ENCODE assay signal across 18 cellular contexts in genomic region chr3:15350141-15350540, GRCh38. TPM values are rescaled to one million over a fixed set of nuclear protein-coding genes. Genes with fewer than 3 reads are reported as not detected.
DNase-seq lines count a peak whose midpoint lies in the region; ATAC-seq, FAIRE-seq and TF ChIP-seq lines count a peak whose summit lies in the region.
"Had no signal": no experiment of that assay in that cellular context is flagged by ENCODE, and none has a peak within 500 bp of the region (broad histone marks: within the 10 kb centered on the region; RNA-seq: fewer than 3 reads in every experiment).

No MANE protein-coding gene starts in this region.

- in situ Hi-C loops in K562 (cut with MboI), result no loop called here

- BruUV-seq in K562 (replicated peaks; lab: Mats Ljungman, UMichigan), result no TSS peak

- H3K4me1 ChIP-seq in K562 (replicated peaks in 1 of 2; ENCODE audit: control insufficient read depth in 2 of 2, insufficient read depth in 2 of 2, low read length in 2 of 2) (peaks cover 12 to 18% of the 10 kb centered on the region in 2 experiments), thyroid gland (peaks cover 0 to 4% of the 10 kb centered on the region in 2 donors)
- peaks cover 32 to 39% of the 10 kb centered on the region in 2 donors for H3K4me1 ChIP-seq in naive thymus-derived CD4-positive, alpha-beta T cell (ENCODE audit: control insufficient read depth in 2 of 2, insufficient read depth in 2 of 2, low read length in 2 of 2)
- H3K4me1 ChIP-seq: A549, HAP-1 had no signal

- WGBS in K562 (ENCODE audit: insufficient coverage, low coverage, missing lambda C conversion rate), result 41% methylated on average over 3 of the region's 3 CpGs
- 96% methylated on average over 3 of the region's 3 CpGs for WGBS in thyroid gland, 2 donors

- H3K4me3 ChIP-seq in K562, result no peak overlapping the region
- H3K4me3 ChIP-seq in naive thymus-derived CD4-positive, alpha-beta T cell (ENCODE audit: low read length), result no peak overlapping the region
- H3K4me3 ChIP-seq in thyroid gland (replicated peaks in 1 of 3), result no peak overlapping the region
- H3K4me3 ChIP-seq: A549, HAP-1 had no signal

- peak overlapping the region in 5 of 10 donors; percentile 10 to 67 (median 20) for H3K4me3 Mint-ChIP-seq in naive thymus-derived CD4-positive, alpha-beta T cell
- H3K4me3 Mint-ChIP-seq in stimulated activated naive CD8-positive, alpha-beta T cell treated with anti-CD3 and anti-CD28 coated beads, Interleukin-15, amount 100 ng/mL, for 72 hours, result no peak overlapping the region
- H3K4me3 Mint-ChIP-seq: CD8-positive, alpha-beta T cell had no signal

- TF ChIP-seq POLR2A in K562 (conservative IDR thresholded peaks at IDR 0.05) (no peak), thyroid gland (IDR thresholded peaks at IDR 0.05) (no peak)

- intact Hi-C loops in K562 (cut with micrococcal nuclease) (no loop called here), thyroid gland (cut with DNase I) (no loop called here)
- intact Hi-C loops in naive thymus-derived CD4-positive, alpha-beta T cell (cut with micrococcal nuclease), result no loop called here

- H3K79me2 ChIP-seq in K562 (ENCODE audit: control insufficient read depth, insufficient read depth, low read length), result no peaks in the 10 kb centered on the region

- H4K20me1 ChIP-seq in K562 (replicated peaks; ENCODE audit: control insufficient read depth, insufficient read depth, low read length), result no peaks in the 10 kb centered on the region

- H3K27me3 ChIP-seq in K562 (ENCODE audit: control insufficient read depth in 2 of 2, insufficient read depth in 2 of 2, low read length in 2 of 2) (no peaks in the 10 kb centered on the region), thyroid gland (no peaks in the 10 kb centered on the region)
- no peaks in the 10 kb centered on the region for H3K27me3 ChIP-seq in naive thymus-derived CD4-positive, alpha-beta T cell (ENCODE audit: control insufficient read depth in 2 of 2, insufficient read depth in 2 of 2, low read length in 2 of 2)

- peak overlapping the region in 5 of 9 donors; percentile 38 to 72 (median 45) for H3K27ac Mint-ChIP-seq in naive thymus-derived CD4-positive, alpha-beta T cell
- no peak overlapping the region for H3K27ac Mint-ChIP-seq in stimulated activated naive CD8-positive, alpha-beta T cell treated with anti-CD3 and anti-CD28 coated beads, Interleukin-15, amount 100 ng/mL, for 72 hours
- H3K27ac Mint-ChIP-seq: CD8-positive, alpha-beta T cell had no signal

- no peak overlapping the region for H3K9ac ChIP-seq in K562 (ENCODE audit: insufficient read depth in 1 of 2, low read depth in 2 of 2, low read length in 2 of 2)

- TF ChIP-seq CTCF in K562 (IDR thresholded peaks at IDR 0.05 in 2 of 3, conservative IDR thresholded peaks at IDR 0.05 in 1 of 3; ENCODE audit: insufficient read depth in 2 of 3, low read depth in 1 of 3, low read length in 3 of 3) (no peak), GM20000 (IDR thresholded peaks at IDR 0.05; ENCODE audit: extremely low read depth, missing control alignments) (no peak), thyroid gland (IDR thresholded peaks at IDR 0.05) (no peak)

- no peak overlapping the region for H3K27ac ChIP-seq in K562 (ENCODE audit: extremely low read depth, low read depth, low read length)
- no peak overlapping the region for H3K27ac ChIP-seq in naive thymus-derived CD4-positive, alpha-beta T cell (ENCODE audit: low read depth, low read length)
- no peak overlapping the region for H3K27ac ChIP-seq in thyroid gland
- H3K27ac ChIP-seq: 22Rv1, A549, C4-2B had no signal

- H3K9me3 ChIP-seq in K562 (replicated peaks; ENCODE audit: control insufficient read depth, insufficient read depth, low read depth, low read length) (0 out of 2 replicates have a peak, but pooled peaks cover 2% of the 10 kb centered on the region), thyroid gland (no peaks in the 10 kb centered on the region)
- peaks cover 0 to 11% (median 3%) of the 10 kb centered on the region in 3 experiments for H3K9me3 ChIP-seq in naive thymus-derived CD4-positive, alpha-beta T cell (ENCODE audit: control insufficient read depth in 2 of 3, low read length in 3 of 3)
- H3K9me3 ChIP-seq: A549 had no signal

- H2AFZ ChIP-seq in K562 (ENCODE audit: low read depth, low read length), result peak overlapping the region; percentile 41

- FAIRE-seq in K562 (lab: Jason Lieb, UNC), result peak; percentile 29
- FAIRE-seq: A549, HTR-8/SVneo had no signal

- peaks cover 0 to 27% (median 10%) of the 10 kb centered on the region in 11 donors for H3K9me3 Mint-ChIP-seq in naive thymus-derived CD4-positive, alpha-beta T cell
- H3K9me3 Mint-ChIP-seq in stimulated activated naive CD8-positive, alpha-beta T cell treated with anti-CD3 and anti-CD28 coated beads, Interleukin-15, amount 100 ng/mL, for 72 hours, result peaks cover 9 to 28% of the 10 kb centered on the region in 2 donors
- H3K9me3 Mint-ChIP-seq: CD8-positive, alpha-beta T cell had no signal

- H3K36me3 ChIP-seq in K562 (ENCODE audit: control insufficient read depth, insufficient read depth, low read length), result no peaks in the 10 kb centered on the region
- no peaks in the 10 kb centered on the region for H3K36me3 ChIP-seq in naive thymus-derived CD4-positive, alpha-beta T cell (ENCODE audit: control insufficient read depth in 2 of 3, insufficient read depth in 3 of 3, low read length in 3 of 3)
- no peaks in the 10 kb centered on the region for H3K36me3 ChIP-seq in thyroid gland
- H3K36me3 ChIP-seq: HAP-1 had no signal

- H3K4me1 Mint-ChIP-seq in naive thymus-derived CD4-positive, alpha-beta T cell, result peaks cover 40 to 72% (median 58%) of the 10 kb centered on the region in 7 donors
- peaks cover 32% of the 10 kb centered on the region for H3K4me1 Mint-ChIP-seq in stimulated activated naive CD8-positive, alpha-beta T cell treated with anti-CD3 and anti-CD28 coated beads, Interleukin-15, amount 100 ng/mL, for 72 hours

- no peaks in the 10 kb centered on the region for H3K27me3 Mint-ChIP-seq in naive thymus-derived CD4-positive, alpha-beta T cell
- H3K27me3 Mint-ChIP-seq in stimulated activated naive CD8-positive, alpha-beta T cell treated with anti-CD3 and anti-CD28 coated beads, Interleukin-15, amount 100 ng/mL, for 72 hours, result no peaks in the 10 kb centered on the region

- TF ChIP-seq EP300 in K562 (IDR thresholded peaks at IDR 0.05; ENCODE audit: low read length), result no peak

- no peak overlapping the region for H3K4me2 ChIP-seq in K562 (ENCODE audit: insufficient read depth, low read length)
- H3K4me2 ChIP-seq: A549 had no signal

- no peak for TF ChIP-seq RAD21 in K562 (CRISPR knock-in tag; conservative IDR thresholded peaks at IDR 0.05 in 1 of 2, IDR thresholded peaks at IDR 0.05 in 1 of 2)

- POLR2A ChIA-PET in K562 (lab: Yijun Ruan, JAX), result no interaction called here
- POLR2A ChIA-PET in naive thymus-derived CD4-positive, alpha-beta T cell (lab: Charles Lee), result interaction anchor here (2.1 kb wide), 1 partner anchor 12 kb away, joined by 5 read pairs; no protein-coding TSS in a partner anchor

- ATAC-seq in K562, result peak; percentile 18; the same call in 1 of the 3 replicates
- no peak for ATAC-seq in naive thymus-derived CD4-positive, alpha-beta T cell
- no peak for ATAC-seq in stimulated activated naive CD8-positive, alpha-beta T cell treated with anti-CD3 and anti-CD28 coated beads, Interleukin-15, amount 100 ng/mL, for 72 hours
- ATAC-seq: A549; CD8-positive, alpha-beta T cell had no signal

- CTCF ChIA-PET in K562 (lab: Yijun Ruan, JAX; ENCODE audit: low intra/inter-chr PET ratio), result no interaction called here
- CTCF ChIA-PET in naive thymus-derived CD4-positive, alpha-beta T cell (lab: Charles Lee), result interaction anchor here (1.0 kb wide), 1 partner anchor 19 kb away, joined by 3 read pairs; no protein-coding TSS in a partner anchor

- H3K9me1 ChIP-seq in K562 (ENCODE audit: control insufficient read depth, insufficient read depth, low read length), result no peaks in the 10 kb centered on the region

- peak; percentile 14 for DNase-seq in NOMO-1 treated with DMSO at 0.1 percent for 48 hours (lab: John Stamatoyannopoulos, UW; ENCODE audit: unreplicated experiment)
- DNase-seq in NOMO-1 treated with dmso at 0.1 percent for 144 hours (lab: John Stamatoyannopoulos, UW; ENCODE audit: unreplicated experiment), result no peak
- DNase-seq in K562 (ENCODE audit: extremely low read depth in 1 of 4, low spot score in 3 of 4), result peak in 1 of 4 experiments; percentile 31
- no peak for DNase-seq in naive thymus-derived CD4-positive, alpha-beta T cell
- DNase-seq in GM20000 (ENCODE audit: low spot score), result no peak
- DNase-seq in thyroid gland, result no peak
- no peak for DNase-seq in stimulated activated naive CD8-positive, alpha-beta T cell treated with anti-CD3 and anti-CD28 coated beads, Interleukin-15, amount 100 ng/mL, for 72 hours
- DNase-seq: AML-193; Calu3; CD8-positive, alpha-beta T cell; DMS79 treated with DMSO at 0.1 percent for 48 hours; GF-D8; IMR-90 had no signal

- peaks cover 0 to 39% (median 0%) of the 10 kb centered on the region in 5 donors for H3K36me3 Mint-ChIP-seq in naive thymus-derived CD4-positive, alpha-beta T cell
- H3K36me3 Mint-ChIP-seq: CD8-positive, alpha-beta T cell had no signal

TF ChIP-seq in K562, 482 proteins besides CTCF, POLR2A, EP300 and RAD21 (continues in another document):
- TF ChIP-seq MED1 (CRISPR knock-in tag; IDR thresholded peaks at IDR 0.05; ENCODE audit: borderline replicate concordance) (no peak), ZZZ3 (IDR thresholded peaks at IDR 0.05) (no peak)

RNA-seq across cellular contexts. Expression of gene SH3BP5, which starts 17.8 kb away (rescaled TPM):
- 17.8 and 19.2 TPM in 2 replicates for total RNA-seq in K562 (2011; cell fraction: chromatin; rRNA removed; ENCODE audit: low replicate concordance)
- 10.1 and 13.8 TPM in 2 replicates for total RNA-seq in K562 (2011; cell fraction: nucleolus; rRNA removed)
- 11.7 and 17.1 TPM in 2 replicates for total RNA-seq in K562 (2011; cell fraction: nucleoplasm; rRNA removed)
- 14.9 and 17.1 TPM in 2 replicates for total RNA-seq in K562 (2014; rRNA removed)
- 13.5 and 15.2 TPM in 2 replicates for total RNA-seq in K562 (2014; rRNA removed; fragmentation: Illumina TruSeq; extraction: Trizol)
- total RNA-seq in K562 (2015; rRNA removed; fragmentation: Illumina TruSeq; extraction: Trizol), result 12.2 and 13.5 TPM in 2 replicates
- total RNA-seq in K562 (2021), result 13.9 and 18.6 TPM in 2 replicates
- 26.2 and 29.0 TPM in 2 replicates for polyA plus RNA-seq in K562 (2011; rRNA removed)
- 19.8 and 19.9 TPM in 2 replicates for polyA plus RNA-seq in K562 (2011; cell fraction: cytosol; rRNA removed)
- 18.5 and 19.8 TPM in 2 replicates for polyA plus RNA-seq in K562 (2011; cell fraction: nucleus; rRNA removed)
- 20.4 and 27.0 TPM in 2 replicates for polyA plus RNA-seq in K562 (2012)
- 22.0 and 28.0 TPM in 2 replicates for polyA plus RNA-seq in K562 (2014; fragmentation: Illumina TruSeq; extraction: Trizol)
- polyA plus RNA-seq in K562 (2014; fragmentation: Nextera tagmentation; extraction: Ambion mirVana), result 1 to 10 TPM; 2.9 to 3.5 TPM
- 23.4 and 24.7 TPM in 2 replicates for polyA plus RNA-seq in K562 (2014; rRNA removed)
- polyA minus RNA-seq in K562 (2011; rRNA and poly(A)+ RNA removed), result 15.7 and 16.1 TPM in 2 replicates
- polyA minus RNA-seq in K562 (2011; cell fraction: cytosol; rRNA and poly(A)+ RNA removed), result 12.2 and 14.1 TPM in 2 replicates
- polyA minus RNA-seq in K562 (2011; cell fraction: nucleus; rRNA and poly(A)+ RNA removed), result 8.8 and 12.4 TPM in 2 replicates
- total RNA-seq in naive thymus-derived CD4-positive, alpha-beta T cell, result 10 to 100 TPM; 18.5 to 64.7 (median 39.5) TPM
- polyA plus RNA-seq in naive thymus-derived CD4-positive, alpha-beta T cell, result 10 to 100 TPM; 38.2 to 49.6 TPM
- 10 to 100 TPM; 60.2 to 90.4 (median 82.0) TPM for total RNA-seq in thyroid gland

Comparison
In these comparisons a context has a peak if more than half of its experiments do, and no peak if none do; other contexts are left out.
1. H3K27ac Mint-ChIP-seq: peak in naive thymus-derived CD4-positive, alpha-beta T cell (5 of 9); none in stimulated activated naive CD8-positive, alpha-beta T cell treated with anti-CD3 and anti-CD28 coated beads, Interleukin-15, amount 100 ng/mL, for 72 hours (0 of 2).